Comparison of ENCODE assay signal across 6 cellular contexts in the genomic region with DNA sequence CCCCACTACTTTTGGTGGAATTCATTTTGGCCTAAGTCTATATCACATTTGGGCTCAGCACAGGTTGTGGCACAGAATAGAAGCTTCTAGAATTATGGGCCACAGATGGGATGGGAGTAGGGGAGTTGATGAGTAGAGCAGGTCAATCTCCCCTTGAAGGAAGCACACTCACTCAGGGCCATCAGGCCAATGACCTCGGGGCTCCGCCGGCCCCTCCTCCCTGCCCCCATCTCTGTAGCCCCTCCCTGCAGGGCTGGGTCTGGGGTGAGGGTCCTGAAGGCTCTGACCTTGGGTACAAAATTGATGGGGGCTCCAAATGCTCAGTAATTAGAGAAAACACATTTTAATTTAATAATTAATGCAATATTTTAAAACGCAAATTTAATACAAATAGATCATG. TPM values are rescaled to one million over a fixed set of nuclear protein-coding genes. Genes with fewer than 3 reads are reported as not detected.
"Had no signal": no experiment of that assay in that cellular context is flagged by ENCODE, and none has a peak within 500 bp of the region (broad histone marks: within the 10 kb centered on the region; RNA-seq: fewer than 3 reads in every experiment).

No MANE protein-coding gene starts in this region.

RNA-seq across cellular contexts. Expression of a gene that starts 3.3 kb away (rescaled TPM):
- total RNA-seq: HepG2, HT-29, HT1080, IMR-90, K562 had no signal
- polyA plus RNA-seq: HepG2, IgD-negative memory B cell, IMR-90 had no signal
